In genomic region chr2:27582695-27583389, GRCh38 we compare ENCODE assay signal across 8 cellular contexts. TPM values are rescaled to one million over a fixed set of nuclear protein-coding genes. Genes with fewer than 3 reads are reported as not detected.
DNase-seq lines count a peak whose midpoint lies in the region; ATAC-seq, FAIRE-seq and TF ChIP-seq lines count a peak whose summit lies in the region.

Gene ZNF512, plus strand, starts transcription at chr2:27583042. Its CDS starts 71 bp downstream, at chr2:27583113.

- in situ Hi-C loops in GM18951 (cut with MboI; ENCODE audit: low sequenced_read_pairs, unreplicated experiment): no loop called here

- H3K4me2 ChIP-seq in keratinocyte (ENCODE audit: control insufficient read depth, extremely low read depth, insufficient read depth, low read depth, low read length): peak within 1 kb of the TSS; percentile 93

- H3K79me2 ChIP-seq in keratinocyte (ENCODE audit: control insufficient read depth, insufficient read depth, low read length): peaks cover 46% of the 10 kb centered on the region

- H3K27me3 ChIP-seq in keratinocyte (ENCODE audit: control insufficient read depth, extremely low read depth, insufficient read depth, low read length): no peaks in the 10 kb centered on the region

- peak within 1 kb of the TSS; percentile 83 for H3K9ac ChIP-seq in keratinocyte (ENCODE audit: control insufficient read depth, extremely low read depth, insufficient read depth, low read length)

- TF ChIP-seq POLR2A in GM18951 (IDR thresholded peaks at IDR 0.05; ENCODE audit: extremely low read depth, insufficient read depth, insufficient read length): peak; percentile 81

- ATAC-seq in HG03175 (IDR thresholded peaks at IDR 0.05; ENCODE audit: unreplicated experiment): peak; percentile 95

- DNase-seq in AG09319 (ENCODE audit: extremely low read depth, low read depth): peak; percentile 87
- DNase-seq in NCI-H226: peak; percentile 89
- DNase-seq in activated CD4-positive, CD25-positive, alpha-beta regulatory T cell treated with anti-CD3 and anti-CD28 coated beads, Interleukin-2, amount 50 U/mL, for 16 hours (ENCODE audit: low read depth, low spot score): peak; percentile 54
- DNase-seq in cerebellar cortex (ENCODE audit: low spot score): peak; percentile 78
- DNase-seq in keratinocyte (ENCODE audit: low read depth, low spot score): peak; percentile 48
- DNase-seq in stimulated activated CD4-positive, alpha-beta T cell treated with anti-CD3 and anti-CD28 coated beads, Interleukin-12 subunit alpha, Interleukin-12 subunit beta, amount 100 ng/mL, for 48 hours (ENCODE audit: low read depth in 2 of 3, low spot score in 1 of 3): peak; percentile 71 to 83 (median 79)

- H3K9me1 ChIP-seq in keratinocyte (ENCODE audit: control insufficient read depth, extremely low read depth, insufficient read depth, low read length): no peaks in the 10 kb centered on the region

- H3K4me1 ChIP-seq in keratinocyte (ENCODE audit: control insufficient read depth, extremely low read depth, insufficient read depth, low read length): peaks cover 28% of the 10 kb centered on the region

- H2AFZ ChIP-seq in keratinocyte (ENCODE audit: control insufficient read depth, low read length): peak within 1 kb of the TSS; percentile 92

- H3K36me3 ChIP-seq in keratinocyte (ENCODE audit: control insufficient read depth in 2 of 2, extremely low read depth in 1 of 2, insufficient read depth in 2 of 2, low read length in 2 of 2): no peaks in the 10 kb centered on the region

- peaks cover 3% of the 10 kb centered on the region for H3K9me3 ChIP-seq in keratinocyte (ENCODE audit: control insufficient read depth, low read depth, low read length)

- H4K20me1 ChIP-seq in keratinocyte (ENCODE audit: control insufficient read depth, extremely low read depth, insufficient read depth, low read length): no peaks in the 10 kb centered on the region

- dilution Hi-C loops in keratinocyte (cut with MboI; ENCODE audit: extremely low pct_ligation_motif_present, low sequenced_read_pairs): no loop called here

- no peak; the same call in 1 of the 2 replicates for TF ChIP-seq CTCF in AG09319 (IDR thresholded peaks at IDR 0.05; ENCODE audit: low read depth, low read length)
- no peak for TF ChIP-seq CTCF in keratinocyte (optimal IDR thresholded peaks at IDR 0.05 in 1 of 3, IDR thresholded peaks at IDR 0.05 in 1 of 3, conservative IDR thresholded peaks at IDR 0.05 in 1 of 3; ENCODE audit: extremely low read depth in 1 of 3, insufficient read depth in 2 of 3, low read length in 3 of 3)

- peak within 1 kb of the TSS; percentile 60 for H3K27ac ChIP-seq in keratinocyte (ENCODE audit: control insufficient read depth, insufficient read depth, low read length)

- peak within 1 kb of the TSS; percentile 53 to 88 (median 76) for H3K4me3 ChIP-seq in keratinocyte (ENCODE audit: control insufficient read depth in 2 of 3, extremely low read depth in 1 of 3, insufficient read depth in 2 of 3, low read depth in 1 of 3, low read length in 3 of 3)

- peak; percentile 17 for FAIRE-seq in keratinocyte (lab: Jason Lieb, UNC)

RNA-seq across cellular contexts. Expression of gene ZNF512, which starts in this region (rescaled TPM):
- polyA plus RNA-seq in keratinocyte: 10.3 to 16.6 TPM (median 11.0 TPM) in 3 replicates
- 4.8 TPM for polyA plus RNA-seq in keratinocyte (2011; ENCODE audit: low read depth)
- polyA plus RNA-seq in keratinocyte (2011; cell fraction: cytosol; rRNA removed): 8.1 and 13.5 TPM in 2 replicates
- 28.6 and 35.9 TPM in 2 replicates for polyA plus RNA-seq in keratinocyte (2011; cell fraction: nucleus; rRNA removed)
- polyA plus RNA-seq in keratinocyte (2012; ENCODE audit: low replicate concordance): 4.1 and 10.1 TPM in 2 replicates
- polyA minus RNA-seq in keratinocyte: 2.2 to 22.2 TPM (median 8.0 TPM) in 3 replicates
- polyA minus RNA-seq in keratinocyte (2011; cell fraction: cytosol; rRNA and poly(A)+ RNA removed): 7.5 TPM
- 5.6 and 9.5 TPM in 2 replicates for polyA minus RNA-seq in keratinocyte (2011; cell fraction: nucleus; rRNA and poly(A)+ RNA removed)

Comparison
In these comparisons a context has a peak if more than half of its experiments do, and no peak if none do; other contexts are left out.
1. Peak in every context shown above with its lines: DNase-seq, ATAC-seq, H3K4me3 ChIP-seq and H3K27ac ChIP-seq.